Comparison of ENCODE assay signal across 8 cellular contexts in the genomic region with DNA sequence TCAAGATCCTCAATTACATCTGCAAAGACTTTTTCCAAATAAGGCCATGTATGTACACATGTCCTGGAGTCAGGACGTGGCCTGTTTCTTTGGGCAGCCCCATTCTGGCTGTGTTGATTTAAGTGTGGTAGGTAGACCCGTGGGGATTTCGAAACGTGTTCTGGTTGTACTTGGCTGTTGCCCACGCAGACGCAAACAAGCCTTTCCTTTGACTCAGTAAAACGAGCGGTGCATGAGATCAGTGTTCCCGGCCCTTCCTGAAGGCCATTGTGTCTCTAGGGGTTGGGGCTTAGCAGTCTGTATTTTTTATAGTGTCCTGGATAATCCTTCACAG.
DNase-seq lines count a peak whose midpoint lies in the region; ATAC-seq, FAIRE-seq and TF ChIP-seq lines count a peak whose summit lies in the region.

No MANE protein-coding gene starts in this region.

- CTCF ChIA-PET in IMR-90 (lab: Yijun Ruan, JAX), result interaction anchor here (1.5 kb wide), 1 partner anchor 10 kb away, joined by 3 read pairs; no protein-coding TSS in a partner anchor

- peak overlapping the region; percentile 98 for H3K18ac ChIP-seq in IMR-90 (ENCODE audit: low read depth, low read length)

- no peaks in the 10 kb centered on the region for H4K20me1 ChIP-seq in IMR-90 (ENCODE audit: insufficient read depth, low read length)

- H3K4me3 ChIP-seq in IMR-90 (ENCODE audit: insufficient read depth, low read depth, low read length) (no peak overlapping the region), bronchial epithelial cell (ENCODE audit: low read depth, low read length) (no peak overlapping the region), mucosa of descending colon (no peak overlapping the region)

- H3K23ac ChIP-seq in IMR-90 (ENCODE audit: low read depth, low read length), result peak overlapping the region; percentile 98; the same call in 1 of the 2 replicates

- H3K79me1 ChIP-seq in IMR-90 (ENCODE audit: low read depth in 1 of 2, low read length in 2 of 2), result peaks cover 7 to 16% of the 10 kb centered on the region in 2 experiments; a peak in 3 of 4 replicates

- H2BK15ac ChIP-seq in IMR-90 (ENCODE audit: low read depth, low read length), result peak overlapping the region; percentile 76; the same call in 1 of the 3 replicates

- TF ChIP-seq RAD21 in IMR-90 (IDR thresholded peaks at IDR 0.05; ENCODE audit: low read length), result no peak

- ATAC-seq in IMR-90 (ENCODE audit: low read depth) (peak; percentile 77), mucosa of descending colon (peak; percentile 2), HG03097 (IDR thresholded peaks at IDR 0.05; ENCODE audit: low FRiP score, unreplicated experiment) (no peak), HG03025 (IDR thresholded peaks at IDR 0.05; ENCODE audit: low FRiP score, unreplicated experiment) (no peak)

- DNase-seq in AG09319 (ENCODE audit: extremely low read depth, low read depth) (peak; percentile 88), IMR-90 (peak; percentile 99), bronchial epithelial cell (ENCODE audit: low read depth) (peak; percentile 99), mucosa of descending colon (peak in 2 of 3 donors; percentile 21 to 33), iPS-NIHi11 (ENCODE audit: low spot score) (no peak)
- no peak for DNase-seq in stimulated activated CD4-positive, alpha-beta T cell treated with anti-CD3 and anti-CD28 coated beads, Interleukin-2, amount 100 ng/mL, for 48 hours

- peak overlapping the region; percentile 92 for H3K56ac ChIP-seq in IMR-90 (ENCODE audit: extremely low read depth, insufficient read depth, low read length)

- TF ChIP-seq CTCF in AG09319 (IDR thresholded peaks at IDR 0.05; ENCODE audit: low read depth, low read length) (no peak), IMR-90 (conservative IDR thresholded peaks at IDR 0.05; ENCODE audit: low read depth, low read length) (0 out of 2 replicates have a peak, but pooled peaks have one; percentile 4), bronchial epithelial cell (IDR thresholded peaks at IDR 0.05; ENCODE audit: insufficient read depth, low read length, severe bottlenecking) (no peak), mucosa of descending colon (IDR thresholded peaks at IDR 0.05) (no peak)

- dilution Hi-C loops in IMR-90 (cut with HindIII; ENCODE audit: low sequenced_read_pairs, unreplicated experiment), result no loop called here

- peak overlapping the region; percentile 99 for H2BK120ac ChIP-seq in IMR-90 (ENCODE audit: low read depth, low read length)

- intact Hi-C loops in IMR-90 (cut with micrococcal nuclease) (loop anchor here (1.0 kb wide), 1 partner anchor 68 kb away; no protein-coding TSS in a partner anchor), mucosa of descending colon (cut with DNase I, micrococcal nuclease) (loop anchor here in 1 of 2 donors (10.0 kb wide), 1 partner anchor 317 kb away; no protein-coding TSS in a partner anchor)

- H3K4me2 ChIP-seq in IMR-90 (ENCODE audit: low read depth, low read length), result no peak overlapping the region

- peak overlapping the region; percentile 97 to 99; a peak in 3 of 4 replicates for H4K8ac ChIP-seq in IMR-90 (ENCODE audit: low read depth in 2 of 2, low read length in 2 of 2)

- peak overlapping the region; percentile 100 for H3K4ac ChIP-seq in IMR-90 (ENCODE audit: low read depth, low read length)

- H3K27me3 ChIP-seq in IMR-90 (ENCODE audit: control insufficient read depth, insufficient read depth, low read length), result no peaks in the 10 kb centered on the region
- no peaks in the 10 kb centered on the region for H3K27me3 ChIP-seq in bronchial epithelial cell (ENCODE audit: control insufficient read depth, insufficient read depth, low read length)

- in situ Hi-C loops in IMR-90 (cut with MboI; ENCODE audit: low sequenced_read_pairs), result loop anchor here (5.0 to 25.0 kb wide), 2 partner anchors 70 to 310 kb away; no protein-coding TSS in a partner anchor

- H2AFZ ChIP-seq in IMR-90 (replicated peaks; ENCODE audit: low read length, poor library complexity), result peak overlapping the region; percentile 68

- H3K36me3 ChIP-seq in IMR-90 (ENCODE audit: control insufficient read depth, insufficient read depth, low read length), result peaks cover 23% of the 10 kb centered on the region
- H3K36me3 ChIP-seq in bronchial epithelial cell (ENCODE audit: control insufficient read depth, insufficient read depth, low read length), result no peaks in the 10 kb centered on the region
- H3K36me3 ChIP-seq in mucosa of descending colon (ENCODE audit: low read depth), result no peaks in the 10 kb centered on the region

- H4K5ac ChIP-seq in IMR-90 (ENCODE audit: low read depth, low read length), result peak overlapping the region; percentile 98

- WGBS in IMR-90 (ENCODE audit: extremely low coverage in 2 of 2, insufficient read length in 1 of 2), 2 experiments, result no CpG with 5 or more reads among the region's 9 CpGs

- POLR2A ChIA-PET in IMR-90 (lab: Charles Lee; ENCODE audit: unreplicated experiment), result no interaction called here

- no TSS peak for BruUV-seq in IMR-90 (replicated peaks; lab: Mats Ljungman, UMichigan)

- peak overlapping the region; percentile 100 for H2AK5ac ChIP-seq in IMR-90 (ENCODE audit: low read depth, low read length)

- peaks cover 11% of the 10 kb centered on the region for H3K9me1 ChIP-seq in IMR-90 (ENCODE audit: insufficient read depth, low read length)

- TF ChIP-seq POLR2A in IMR-90 (IDR thresholded peaks at IDR 0.05; ENCODE audit: low read depth, low read length), result peak; percentile 52; the same call in 1 of the 2 replicates

- H3K9me3 ChIP-seq in IMR-90 (ENCODE audit: control insufficient read depth, insufficient read depth, low read length) (no peaks in the 10 kb centered on the region), mucosa of descending colon (no peaks in the 10 kb centered on the region)

- peak; percentile 7 for FAIRE-seq in bronchial epithelial cell (lab: Jason Lieb, UNC)

- peak overlapping the region; percentile 97; the same call in 1 of the 2 replicates for H4K91ac ChIP-seq in IMR-90 (ENCODE audit: insufficient read depth, low read depth, low read length)

- peak overlapping the region; percentile 98 for H2BK20ac ChIP-seq in IMR-90 (ENCODE audit: low read depth, low read length)

- H3K4me1 ChIP-seq in IMR-90 (ENCODE audit: control insufficient read depth, insufficient read depth, low read length) (peaks cover 20% of the 10 kb centered on the region), mucosa of descending colon (ENCODE audit: low read depth) (peaks cover 9% of the 10 kb centered on the region)

- peak overlapping the region; percentile 93 for H3K27ac ChIP-seq in IMR-90 (ENCODE audit: insufficient read depth, low read length)

- H3K14ac ChIP-seq in IMR-90 (replicated peaks; ENCODE audit: low read depth, low read length), result peak overlapping the region; percentile 84

- H2AK9ac ChIP-seq in IMR-90 (replicated peaks; ENCODE audit: low read depth, low read length, poor library complexity), result peak overlapping the region; percentile 95

- peak overlapping the region; percentile 94 for H2BK5ac ChIP-seq in IMR-90 (ENCODE audit: low read depth, low read length, poor library complexity, severe bottlenecking)

- 0 out of 2 replicates have a peak overlapping the region, but pooled peaks have one; percentile 49 for H3K9ac ChIP-seq in IMR-90 (ENCODE audit: low read depth, low read length)

TF ChIP-seq in IMR-90, 13 proteins besides CTCF, POLR2A, EP300 and RAD21:
- TF ChIP-seq RFX5 (IDR thresholded peaks at IDR 0.05; ENCODE audit: low read depth, low read length) (no peak), RCOR1 (IDR thresholded peaks at IDR 0.05; ENCODE audit: insufficient replicate concordance, low read length) (no peak), MAZ (IDR thresholded peaks at IDR 0.05; ENCODE audit: borderline replicate concordance, low read depth, low read length) (0 out of 2 replicates have a peak, but pooled peaks have one; percentile 39), BHLHE40 (IDR thresholded peaks at IDR 0.05; ENCODE audit: low read depth, low read length) (peak; percentile 80), MAFK (IDR thresholded peaks at IDR 0.05; ENCODE audit: low read depth, low read length) (no peak), CEBPB (IDR thresholded peaks at IDR 0.05; ENCODE audit: low read depth, low read length) (peak; percentile 97), NFE2L2 (IDR thresholded peaks at IDR 0.05; ENCODE audit: low read depth, low read length) (no peak; the same call in 1 of the 2 replicates), MXI1 (IDR thresholded peaks at IDR 0.05; ENCODE audit: borderline replicate concordance, low read depth, low read length) (peak; percentile 60; the same call in 1 of the 2 replicates), SMC3 (IDR thresholded peaks at IDR 0.05; ENCODE audit: low read depth, low read length) (no peak), FOS (IDR thresholded peaks at IDR 0.05; ENCODE audit: low read depth, low read length) (peak; percentile 37)
- TF ChIP-seq, protein P1, sequence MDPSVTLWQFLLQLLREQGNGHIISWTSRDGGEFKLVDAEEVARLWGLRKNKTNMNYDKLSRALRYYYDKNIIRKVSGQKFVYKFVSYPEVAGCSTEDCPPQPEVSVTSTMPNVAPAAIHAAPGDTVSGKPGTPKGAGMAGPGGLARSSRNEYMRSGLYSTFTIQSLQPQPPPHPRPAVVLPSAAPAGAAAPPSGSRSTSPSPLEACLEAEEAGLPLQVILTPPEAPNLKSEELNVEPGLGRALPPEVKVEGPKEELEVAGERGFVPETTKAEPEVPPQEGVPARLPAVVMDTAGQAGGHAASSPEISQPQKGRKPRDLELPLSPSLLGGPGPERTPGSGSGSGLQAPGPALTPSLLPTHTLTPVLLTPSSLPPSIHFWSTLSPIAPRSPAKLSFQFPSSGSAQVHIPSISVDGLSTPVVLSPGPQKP (IDR thresholded peaks at IDR 0.05; ENCODE audit: borderline replicate concordance, low read depth, low read length), result no peak
- TF ChIP-seq, protein P2, sequence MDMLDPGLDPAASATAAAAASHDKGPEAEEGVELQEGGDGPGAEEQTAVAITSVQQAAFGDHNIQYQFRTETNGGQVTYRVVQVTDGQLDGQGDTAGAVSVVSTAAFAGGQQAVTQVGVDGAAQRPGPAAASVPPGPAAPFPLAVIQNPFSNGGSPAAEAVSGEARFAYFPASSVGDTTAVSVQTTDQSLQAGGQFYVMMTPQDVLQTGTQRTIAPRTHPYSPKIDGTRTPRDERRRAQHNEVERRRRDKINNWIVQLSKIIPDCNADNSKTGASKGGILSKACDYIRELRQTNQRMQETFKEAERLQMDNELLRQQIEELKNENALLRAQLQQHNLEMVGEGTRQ (IDR thresholded peaks at IDR 0.05; ENCODE audit: low read depth, low read length), result peak; percentile 34; the same call in 1 of the 2 replicates
TF ChIP-seq in IMR-90: peak in this region for 6.

Comparison
In these comparisons a context has a peak if more than half of its experiments do, and no peak if none do; other contexts are left out.
1. DNase-seq: peak in AG09319 (single experiment), IMR-90 (single experiment), bronchial epithelial cell (single experiment) and mucosa of descending colon (2 of 3); none in iPS-NIHi11 (single experiment) and stimulated activated CD4-positive, alpha-beta T cell treated with anti-CD3 and anti-CD28 coated beads, Interleukin-2, amount 100 ng/mL, for 48 hours (0 of 2).
2. ATAC-seq: peak in IMR-90 (single experiment) and mucosa of descending colon (single experiment); none in HG03097 (single experiment) and HG03025 (single experiment).